8 cellular contexts compared by ENCODE assay signal in genomic region chr1:26788515-26788785, GRCh38. TPM values are rescaled to one million over a fixed set of nuclear protein-coding genes. Genes with fewer than 3 reads are reported as not detected.
DNase-seq lines count a peak whose midpoint lies in the region; ATAC-seq and TF ChIP-seq lines count a peak whose summit lies in the region.

No MANE protein-coding gene starts in this region.

- H3K36me3 ChIP-seq in GM23338 (ENCODE audit: insufficient read depth) (no peaks in the 10 kb centered on the region), gastroesophageal sphincter (peaks cover 0 to 27% of the 10 kb centered on the region in 2 donors), skeletal muscle satellite cell (ENCODE audit: insufficient read depth, low read length) (peaks cover 1% of the 10 kb centered on the region)

- peaks cover 40% of the 10 kb centered on the region for H3K4me1 Mint-ChIP-seq in GM23338
- peaks cover 48% of the 10 kb centered on the region for H3K4me1 Mint-ChIP-seq in activated B cell treated with CpG ODN at 0.5 μM for 24 hours

- H4K20me1 ChIP-seq in GM23338 (replicated peaks; ENCODE audit: insufficient read depth) = peaks cover 4% of the 10 kb centered on the region

- POLR2A ChIA-PET in activated B cell treated with CpG ODN at 0.5 μM for 24 hours (lab: Charles Lee) = interaction anchor here (0.7 to 8.7 kb wide), 23 partner anchors 11 to 937 kb away, joined by 3 to 308 read pairs (median 4); partner anchors contain the start of genes ARID1A, FAM76A and GPATCH3

- ATAC-seq in GM23338 = no peak
- no peak for ATAC-seq in activated B cell treated with CpG ODN at 0.5 μM for 24 hours (ENCODE audit: low read depth)
- no peak for ATAC-seq in gastroesophageal sphincter
- ATAC-seq in GM18868 (IDR thresholded peaks at IDR 0.05; ENCODE audit: unreplicated experiment) = no peak

- peak overlapping the region; percentile 98 for H3K9ac ChIP-seq in skeletal muscle satellite cell (ENCODE audit: low read depth, low read length)

- no peaks in the 10 kb centered on the region; the same call in 1 of the 3 replicates for H3K9me3 Mint-ChIP-seq in GM23338
- no peaks in the 10 kb centered on the region for H3K9me3 Mint-ChIP-seq in activated B cell treated with CpG ODN at 0.5 μM for 24 hours

- DNase-seq in GM23338 (ENCODE audit: low spot score) = no peak
- DNase-seq in activated B cell treated with CpG ODN at 0.5 μM for 24 hours = no peak
- DNase-seq in pons (ENCODE audit: low spot score) = no peak
- DNase-seq in NCI-H2196 (lab: John Stamatoyannopoulos, UW; ENCODE audit: unreplicated experiment) = no peak
- no peak for DNase-seq in LoVo (ENCODE audit: low spot score)

- H3K36me3 Mint-ChIP-seq in GM23338 (ENCODE audit: low read depth) = no peaks in the 10 kb centered on the region; the same call in 2 of the 3 replicates
- H3K36me3 Mint-ChIP-seq in activated B cell treated with CpG ODN at 0.5 μM for 24 hours (ENCODE audit: low read depth) = peaks cover 35% of the 10 kb centered on the region

- peak overlapping the region; percentile 97 for H3K4me2 ChIP-seq in GM23338
- H3K4me2 ChIP-seq in skeletal muscle satellite cell (ENCODE audit: low read length) = peak overlapping the region; percentile 99

- TF ChIP-seq EP300 in gastroesophageal sphincter (IDR thresholded peaks at IDR 0.05) = no peak

- intact Hi-C loops in activated B cell treated with CpG ODN at 0.5 μM for 24 hours (cut with micrococcal nuclease) = loop anchor here (1.0 kb wide), 1 partner anchor 315 kb away; no protein-coding TSS in a partner anchor

- H3K4me1 ChIP-seq in GM23338 (ENCODE audit: insufficient read depth) = peaks cover 30% of the 10 kb centered on the region
- H3K4me1 ChIP-seq in gastroesophageal sphincter = peaks cover 10 to 70% (median 30%) of the 10 kb centered on the region in 3 donors
- peaks cover 40% of the 10 kb centered on the region for H3K4me1 ChIP-seq in skeletal muscle satellite cell (ENCODE audit: control insufficient read depth, insufficient read depth, low read length)

- no peaks in the 10 kb centered on the region for H3K79me2 ChIP-seq in GM23338 (replicated peaks; ENCODE audit: insufficient read depth)

- H3K27me3 ChIP-seq in GM23338 (ENCODE audit: insufficient read depth) = no peaks in the 10 kb centered on the region
- H3K27me3 ChIP-seq in gastroesophageal sphincter = no peaks in the 10 kb centered on the region
- H3K27me3 ChIP-seq in skeletal muscle satellite cell (ENCODE audit: control insufficient read depth, insufficient read depth, low read length) = no peaks in the 10 kb centered on the region

- H3K27me3 Mint-ChIP-seq in GM23338 (ENCODE audit: insufficient read depth, low read depth, poor library complexity) = peaks cover 14% of the 10 kb centered on the region
- no peaks in the 10 kb centered on the region for H3K27me3 Mint-ChIP-seq in activated B cell treated with CpG ODN at 0.5 μM for 24 hours

- 0% methylated on average over 2 to 3 of the region's 10 CpGs for WGBS in gastroesophageal sphincter (ENCODE audit: low coverage in 1 of 2), 2 donors

- no peak for TF ChIP-seq POLR2A in gastroesophageal sphincter (IDR thresholded peaks at IDR 0.05)

- H3F3A ChIP-seq in GM23338 (replicated peaks; ENCODE audit: low read depth) = peaks cover 16% of the 10 kb centered on the region

- peak overlapping the region; percentile 99 for H3K4me3 ChIP-seq in GM23338
- H3K4me3 ChIP-seq in gastroesophageal sphincter = peak overlapping the region; percentile 85 to 98
- peak overlapping the region; percentile 91 for H3K4me3 ChIP-seq in skeletal muscle satellite cell (ENCODE audit: low read length)

- no peaks in the 10 kb centered on the region for H3K9me2 ChIP-seq in GM23338 (ENCODE audit: insufficient read depth)

- H3K4me3 Mint-ChIP-seq in GM23338 (peak overlapping the region; percentile 94), activated B cell treated with CpG ODN at 0.5 μM for 24 hours (peak overlapping the region; percentile 98)

- H3K9me3 ChIP-seq in gastroesophageal sphincter (no peaks in the 10 kb centered on the region), skeletal muscle satellite cell (replicated peaks; ENCODE audit: low read length) (no peaks in the 10 kb centered on the region)

- H3K27ac ChIP-seq in GM23338 (ENCODE audit: low read depth) = peak overlapping the region; percentile 93
- H3K27ac ChIP-seq in gastroesophageal sphincter = peak overlapping the region; percentile 99 to 100 (median 100)

- TF ChIP-seq CTCF in GM23338 (conservative IDR thresholded peaks at IDR 0.05; ENCODE audit: low read depth in 2 of 2) (no peak), activated B cell treated with CpG ODN at 0.5 μM for 24 hours (IDR thresholded peaks at IDR 0.05) (no peak), gastroesophageal sphincter (IDR thresholded peaks at IDR 0.05) (no peak)

- peak overlapping the region; percentile 89 for H2AFZ ChIP-seq in GM23338

- peak overlapping the region; percentile 18 for H3K27ac Mint-ChIP-seq in GM23338
- H3K27ac Mint-ChIP-seq in activated B cell treated with CpG ODN at 0.5 μM for 24 hours = peak overlapping the region; percentile 100

- CTCF ChIA-PET in activated B cell treated with CpG ODN at 0.5 μM for 24 hours (lab: Charles Lee) = interaction anchor here (0.7 to 10.4 kb wide), 38 partner anchors 7 to 290 kb away, joined by 3 to 302 read pairs (median 5); partner anchors contain the start of genes ARID1A and GPN2

TF ChIP-seq in GM23338, 12 proteins besides CTCF, POLR2A, EP300 and RAD21:
- TF ChIP-seq NANOG (IDR thresholded peaks at IDR 0.05; ENCODE audit: borderline replicate concordance) = no peak
- TF ChIP-seq, protein P1, sequence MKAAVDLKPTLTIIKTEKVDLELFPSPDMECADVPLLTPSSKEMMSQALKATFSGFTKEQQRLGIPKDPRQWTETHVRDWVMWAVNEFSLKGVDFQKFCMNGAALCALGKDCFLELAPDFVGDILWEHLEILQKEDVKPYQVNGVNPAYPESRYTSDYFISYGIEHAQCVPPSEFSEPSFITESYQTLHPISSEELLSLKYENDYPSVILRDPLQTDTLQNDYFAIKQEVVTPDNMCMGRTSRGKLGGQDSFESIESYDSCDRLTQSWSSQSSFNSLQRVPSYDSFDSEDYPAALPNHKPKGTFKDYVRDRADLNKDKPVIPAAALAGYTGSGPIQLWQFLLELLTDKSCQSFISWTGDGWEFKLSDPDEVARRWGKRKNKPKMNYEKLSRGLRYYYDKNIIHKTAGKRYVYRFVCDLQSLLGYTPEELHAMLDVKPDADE (IDR thresholded peaks at IDR 0.05) = 0 out of 2 replicates have a peak, but pooled peaks have one; percentile 8

RNA-seq across cellular contexts. Expression of gene PIGV, which starts 0.7 kb away (rescaled TPM):
- total RNA-seq in GM23338 (2014; rRNA removed; shearing (Covaris generic)) = 11.7 and 12.6 TPM in 2 replicates
- 3.8 and 4.5 TPM in 2 replicates for polyA plus RNA-seq in GM23338 (2016; fragmentation: Nextera tagmentation; extraction: Ambion mirVana)
- total RNA-seq in activated B cell treated with CpG ODN at 0.5 μM for 24 hours (29.6 and 35.4 TPM in 2 replicates), gastroesophageal sphincter (10 to 100 TPM; 13.7 to 30.0 (median 15.5) TPM)
- 6.6 and 10.1 TPM in 2 replicates for total RNA-seq in skeletal muscle satellite cell (2012; rRNA removed)

RNA-seq across cellular contexts. Expression of gene ZDHHC18, which starts 38.0 kb away (rescaled TPM):
- 15.5 and 26.8 TPM in 2 replicates for total RNA-seq in GM23338 (2014; rRNA removed; shearing (Covaris generic))
- polyA plus RNA-seq in GM23338 (2016; fragmentation: Nextera tagmentation; extraction: Ambion mirVana) = 5.6 and 6.3 TPM in 2 replicates
- total RNA-seq in activated B cell treated with CpG ODN at 0.5 μM for 24 hours = 27.1 and 30.3 TPM in 2 replicates
- total RNA-seq in gastroesophageal sphincter = 10 to 100 TPM; 10.5 to 36.9 (median 17.1) TPM
- 6.8 and 10.7 TPM in 2 replicates for total RNA-seq in skeletal muscle satellite cell (2012; rRNA removed)
